5 cellular contexts compared by ENCODE assay signal in the genomic region with DNA sequence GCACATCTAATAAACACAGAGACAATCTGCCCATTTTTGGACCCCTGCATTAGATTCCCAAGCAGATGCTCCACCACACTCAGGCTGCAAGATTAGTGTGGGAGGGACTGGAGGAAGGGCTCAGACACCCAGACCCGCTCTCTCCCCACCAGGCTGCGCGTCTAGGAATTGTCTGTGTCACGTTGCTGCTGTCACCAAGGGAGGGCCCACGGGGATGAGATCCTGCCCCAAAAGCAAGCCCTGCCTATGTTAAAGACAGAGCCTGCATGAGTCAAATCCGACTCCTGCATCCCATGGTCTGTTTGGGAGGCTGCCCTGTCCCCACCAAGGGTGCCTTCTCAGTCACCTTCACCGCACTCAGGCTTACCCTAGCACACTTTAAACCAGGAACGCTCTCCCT.
"Had no signal": no experiment of that assay in that cellular context is flagged by ENCODE, and none has a peak within 500 bp of the region (broad histone marks: within the 10 kb centered on the region; RNA-seq: fewer than 3 reads in every experiment).

No MANE protein-coding gene starts in this region.

- ATAC-seq: GM23338 had no signal

- H3K4me3 ChIP-seq: GM23338 had no signal

- DNase-seq: H9, HCEC 1CT, HFFc6, IMR-90 had no signal
